22 cellular contexts compared by ENCODE assay signal in the genomic region with DNA sequence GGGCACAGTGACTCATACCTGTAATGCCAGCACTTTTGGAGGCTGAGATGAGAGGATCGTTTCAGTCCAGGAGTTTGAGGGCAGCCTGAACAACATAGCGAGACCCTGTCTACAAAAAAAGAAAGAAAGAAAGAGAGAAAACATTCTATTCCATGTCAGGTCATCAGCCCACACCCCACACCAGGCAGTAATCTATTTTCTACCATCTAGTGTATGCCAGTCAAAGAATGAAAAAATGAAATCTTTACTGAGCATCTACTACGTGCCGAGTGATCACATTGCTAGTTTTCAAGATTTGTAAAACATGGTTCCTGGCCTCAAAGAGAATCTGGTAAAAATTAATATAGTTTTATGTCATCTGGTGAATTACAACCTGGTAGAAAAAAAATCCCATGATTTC. TPM values are rescaled to one million over a fixed set of nuclear protein-coding genes. Genes with fewer than 3 reads are reported as not detected.
DNase-seq lines count a peak whose midpoint lies in the region; TF ChIP-seq lines count a peak whose summit lies in the region.
"Had no signal": no experiment of that assay in that cellular context is flagged by ENCODE, and none has a peak within 500 bp of the region (broad histone marks: within the 10 kb centered on the region; RNA-seq: fewer than 3 reads in every experiment).

No MANE protein-coding gene starts in this region.

- TF ChIP-seq CTCF in OCI-LY3 (IDR thresholded peaks at IDR 0.05; ENCODE audit: low read depth, low read length) (no peak), endothelial cell (IDR thresholded peaks at IDR 0.05; ENCODE audit: unreplicated experiment) (no peak), stomach (IDR thresholded peaks at IDR 0.05) (no peak)

- 60 to 84% (median 81%) methylated on average over 4 of the region's 4 CpGs for WGBS in stomach, 5 donors

- intact Hi-C loops in stomach (cut with DNase I; ENCODE audit: low total_unique reads) = no loop called here

- H3K4me1 Mint-ChIP-seq in endothelial cell (ENCODE audit: unreplicated experiment) = peaks cover 35% of the 10 kb centered on the region

- H3K36me3 ChIP-seq in OCI-LY3 (replicated peaks; ENCODE audit: low read depth, low read length) (no peaks in the 10 kb centered on the region), stomach (no peaks in the 10 kb centered on the region)
- H3K36me3 ChIP-seq: esophagus squamous epithelium, prostate gland, sigmoid colon had no signal

- peak overlapping the region; percentile 6; the same call in 1 of the 2 replicates for H3K4me2 ChIP-seq in OCI-LY3 (ENCODE audit: low read length)

- no peaks in the 10 kb centered on the region for H3K79me2 ChIP-seq in OCI-LY3 (ENCODE audit: low read length)

- H2AFZ ChIP-seq in OCI-LY3 (ENCODE audit: low read depth, low read length) = no peak overlapping the region

- no peak for TF ChIP-seq EP300 in stomach (IDR thresholded peaks at IDR 0.05)

- H3K36me3 Mint-ChIP-seq in endothelial cell (ENCODE audit: low read depth, unreplicated experiment) = peaks cover 20% of the 10 kb centered on the region
- H3K36me3 Mint-ChIP-seq: memory B cell had no signal

- no peak for DNase-seq in endothelial cell (ENCODE audit: low spot score)
- DNase-seq in stomach = no peak
- DNase-seq in Ammon's horn (ENCODE audit: low spot score) = no peak
- DNase-seq in activated CD4-positive, alpha-beta T cell treated with anti-CD3 and anti-CD28 coated beads, Interleukin-2, amount 50 U/mL, for 4 hours = no peak
- DNase-seq: activated CD8-positive, alpha-beta memory T cell treated with anti-CD3 and anti-CD28 coated beads for 24 hours; activated effector memory CD4-positive, alpha-beta T cell treated with anti-CD3 and anti-CD28 coated beads, Interleukin-2, amount 50 U/mL, for 16 hours; central memory CD4-positive, alpha-beta T cell; endodermal cell; esophagus squamous epithelium; foreskin melanocyte; hippocampal formation; Kasumi-1; left colon; NCI-H146; NCI-H2107; OCI-M1; sigmoid colon; stimulated activated naive CD4-positive, alpha-beta T cell had no signal

- H3K27me3 Mint-ChIP-seq in endothelial cell (ENCODE audit: unreplicated experiment) = peaks cover 22% of the 10 kb centered on the region

- H3K27me3 ChIP-seq in OCI-LY3 (ENCODE audit: low read depth, low read length) (no peaks in the 10 kb centered on the region), stomach (peaks cover 0 to 38% (median 6%) of the 10 kb centered on the region in 3 donors)
- H3K27me3 ChIP-seq: sigmoid colon had no signal

- no peak overlapping the region for H3K9ac ChIP-seq in OCI-LY3 (ENCODE audit: low read length)

- H3K9me3 ChIP-seq in OCI-LY3 (ENCODE audit: insufficient read depth, low read length) (no peaks in the 10 kb centered on the region), stomach (no peaks in the 10 kb centered on the region)
- H3K9me3 ChIP-seq: esophagus squamous epithelium, prostate gland, sigmoid colon had no signal

- H3K27ac ChIP-seq in OCI-LY3 (ENCODE audit: low read length) = no peak overlapping the region
- peak overlapping the region in 4 of 5 donors; percentile 68 to 88 (median 80) for H3K27ac ChIP-seq in stomach
- H3K27ac ChIP-seq: HL-60, prostate gland had no signal

- peaks cover 16% of the 10 kb centered on the region for H3K4me1 ChIP-seq in OCI-LY3 (ENCODE audit: low read length)
- peaks cover 24 to 59% (median 45%) of the 10 kb centered on the region in 4 donors for H3K4me1 ChIP-seq in stomach
- H3K4me1 ChIP-seq: prostate gland had no signal

- no peak overlapping the region for H3K4me3 Mint-ChIP-seq in endothelial cell (ENCODE audit: unreplicated experiment)
- H3K4me3 Mint-ChIP-seq: endodermal cell, memory B cell had no signal

- peak overlapping the region; percentile 30 for H3K27ac Mint-ChIP-seq in endothelial cell (ENCODE audit: unreplicated experiment)
- H3K27ac Mint-ChIP-seq: endodermal cell, memory B cell had no signal

- H3K4me3 ChIP-seq in OCI-LY3 (ENCODE audit: low read length) (no peak overlapping the region), stomach (no peak overlapping the region)
- H3K4me3 ChIP-seq: esophagus squamous epithelium, prostate gland, sigmoid colon had no signal

- TF ChIP-seq POLR2A in stomach (IDR thresholded peaks at IDR 0.05) = no peak

- peaks cover 4% of the 10 kb centered on the region for H3K9me3 Mint-ChIP-seq in endothelial cell (ENCODE audit: unreplicated experiment)
- H3K9me3 Mint-ChIP-seq: memory B cell had no signal

- no peaks in the 10 kb centered on the region for H4K20me1 ChIP-seq in OCI-LY3 (ENCODE audit: insufficient read depth, low read length)

RNA-seq across cellular contexts. Expression of gene EPHB4, which starts 3.1 kb away (rescaled TPM):
- total RNA-seq in endothelial cell (ENCODE audit: unreplicated experiment) (288 TPM), stomach (100 to 1,000 TPM in 1 of 5 donors, 10 to 100 TPM in 4; 22.2 to 128 (median 67.2) TPM)
- polyA plus RNA-seq in stomach = 10 to 100 TPM in 2 of 3 donors, 1 to 10 TPM in 1; 7.3 to 17.7 (median 13.9) TPM

RNA-seq across cellular contexts. Expression of gene SLC12A9, which starts 22.1 kb away (rescaled TPM):
- total RNA-seq in endothelial cell (ENCODE audit: unreplicated experiment) (60.5 TPM), stomach (10 to 100 TPM in 3 of 5 donors, 1 to 10 TPM in 2; 2.9 to 44.6 (median 25.9) TPM)
- 10 to 100 TPM in 1 of 3 donors, 1 to 10 TPM in 2; 4.9 to 21.7 (median 9.0) TPM for polyA plus RNA-seq in stomach

RNA-seq across cellular contexts. Expression of gene TRIP6, which starts 36.8 kb away (rescaled TPM):
- total RNA-seq in endothelial cell (ENCODE audit: unreplicated experiment) = 93.8 TPM
- 10 to 100 TPM in 3 of 5 donors, 1 to 10 TPM in 2; 4.7 to 44.3 (median 14.7) TPM for total RNA-seq in stomach
- 10 to 100 TPM; 23.8 to 50.0 (median 26.2) TPM for polyA plus RNA-seq in stomach

RNA-seq across cellular contexts. Expression of gene SRRT, which starts 44.5 kb away (rescaled TPM):
- 173 TPM for total RNA-seq in endothelial cell (ENCODE audit: unreplicated experiment)
- 100 to 1,000 TPM in 2 of 5 donors, 10 to 100 TPM in 3; 45.2 to 184 (median 86.2) TPM for total RNA-seq in stomach
- 10 to 100 TPM; 63.7 to 97.1 (median 68.9) TPM for polyA plus RNA-seq in stomach

RNA-seq across cellular contexts. Expression of gene UFSP1, which starts 59.1 kb away (rescaled TPM):
- 2.4 TPM for total RNA-seq in endothelial cell (ENCODE audit: unreplicated experiment)
- 10 to 100 TPM in 1 of 5 donors, under 1 TPM in 1, not detected in 3; 0.73 to 22.6 TPM for total RNA-seq in stomach
- 1 to 10 TPM; 2.0 to 4.3 (median 4.1) TPM for polyA plus RNA-seq in stomach
